Comparison of ENCODE assay signal across 15 cellular contexts in genomic region chr6:6001443-6001842, GRCh38. TPM values are rescaled to one million over a fixed set of nuclear protein-coding genes. Genes with fewer than 3 reads are reported as not detected.
DNase-seq lines count a peak whose midpoint lies in the region; ATAC-seq and TF ChIP-seq lines count a peak whose summit lies in the region.
"Had no signal": no experiment of that assay in that cellular context is flagged by ENCODE, and none has a peak within 500 bp of the region (broad histone marks: within the 10 kb centered on the region; RNA-seq: fewer than 3 reads in every experiment).

No MANE protein-coding gene starts in this region.

- H3K9me2 ChIP-seq in GM23338 (ENCODE audit: insufficient read depth) = no peaks in the 10 kb centered on the region

- POLR2A ChIA-PET in CD4-positive, alpha-beta T cell (lab: Charles Lee) = no interaction called here

- H4K20me1 ChIP-seq in GM23338 (replicated peaks; ENCODE audit: insufficient read depth) = peaks cover 21% of the 10 kb centered on the region

- peaks cover 12% of the 10 kb centered on the region for H3K9me3 ChIP-seq in CD4-positive, alpha-beta T cell (ENCODE audit: control insufficient read depth, low read length)
- H3K9me3 ChIP-seq: gastrocnemius medialis, lower lobe of right lung had no signal

- CTCF ChIA-PET in CD4-positive, alpha-beta T cell (lab: Charles Lee) = no interaction called here

- intact Hi-C loops in CD4-positive, alpha-beta T cell (cut with DNase I, micrococcal nuclease) = loop anchor here in 1 of 2 experiments (10.0 kb wide), 1 partner anchor 1227 kb away; the partner anchor contains the start of gene CDYL
- intact Hi-C loops in natural killer cell (cut with micrococcal nuclease) = loop anchor here (10.0 kb wide), 1 partner anchor 487 kb away; no protein-coding TSS in a partner anchor

- H3K36me3 Mint-ChIP-seq in CD4-positive, alpha-beta T cell (ENCODE audit: low read depth) = peaks cover 5% of the 10 kb centered on the region
- H3K36me3 Mint-ChIP-seq in GM23338 (ENCODE audit: low read depth) (peaks cover 3% of the 10 kb centered on the region; the same call in 1 of the 3 replicates), natural killer cell (peaks cover 12% of the 10 kb centered on the region)
- H3K36me3 Mint-ChIP-seq in central memory CD8-positive, alpha-beta T cell (ENCODE audit: insufficient read depth) = peaks cover 58% of the 10 kb centered on the region

- no peak for DNase-seq in CD4-positive, alpha-beta T cell
- DNase-seq in GM23338 (ENCODE audit: low spot score) (peak; percentile 28), natural killer cell (no peak), NCI-H1930 (lab: John Stamatoyannopoulos, UW) (no peak), T1000 (lab: John Stamatoyannopoulos, UW) (no peak)
- no peak for DNase-seq in central memory CD8-positive, alpha-beta T cell (ENCODE audit: low spot score in 2 of 2)
- DNase-seq: activated T-cell treated with anti-CD3 and anti-CD28 coated beads, Interleukin-2, amount 50 U/mL, for 4 hours; gastrocnemius medialis; lower lobe of right lung; MM.1S; NCI-H187 treated with DMSO at 0.1 percent for 48 hours; stimulated activated CD4-positive, alpha-beta T cell treated with anti-CD3 and anti-CD28 coated beads, Interleukin-15, amount 100 ng/mL, for 24 hours had no signal

- H3K4me1 ChIP-seq in GM23338 (ENCODE audit: insufficient read depth) = peaks cover 74% of the 10 kb centered on the region

- no peak for TF ChIP-seq CTCF in CD4-positive, alpha-beta T cell (IDR thresholded peaks at IDR 0.05)
- TF ChIP-seq CTCF in GM23338 (conservative IDR thresholded peaks at IDR 0.05; ENCODE audit: low read depth in 2 of 2) = no peak
- no peak for TF ChIP-seq CTCF in natural killer cell (IDR thresholded peaks at IDR 0.05)

- H3K4me3 ChIP-seq in GM23338 = peak overlapping the region; percentile 77
- H3K4me3 ChIP-seq: gastrocnemius medialis, lower lobe of right lung had no signal

- H3K27ac ChIP-seq in CD4-positive, alpha-beta T cell (ENCODE audit: low read depth, low read length) = no peak overlapping the region
- H3K27ac ChIP-seq in GM23338 (ENCODE audit: low read depth) = no peak overlapping the region
- H3K27ac ChIP-seq: epithelial cell of prostate, gastrocnemius medialis, lower lobe of right lung had no signal

- no peak for ATAC-seq in CD4-positive, alpha-beta T cell (ENCODE audit: poor library complexity)
- ATAC-seq in GM23338 (no peak), natural killer cell (no peak), HG03354 (IDR thresholded peaks at IDR 0.05; ENCODE audit: poor library complexity, severe bottlenecking, unreplicated experiment) (no peak), GM21619 (IDR thresholded peaks at IDR 0.05; ENCODE audit: unreplicated experiment) (no peak)
- ATAC-seq in central memory CD8-positive, alpha-beta T cell (replicated peaks; ENCODE audit: extremely low read depth, poor library complexity, severe bottlenecking) = no peak
- ATAC-seq: gastrocnemius medialis, lower lobe of right lung had no signal

- no peaks in the 10 kb centered on the region for H3K36me3 ChIP-seq in GM23338 (ENCODE audit: insufficient read depth)
- H3K36me3 ChIP-seq: gastrocnemius medialis, lower lobe of right lung had no signal

- no peaks in the 10 kb centered on the region for H3K79me2 ChIP-seq in GM23338 (replicated peaks; ENCODE audit: insufficient read depth)

- H3K9me3 Mint-ChIP-seq in CD4-positive, alpha-beta T cell = peaks cover 4% of the 10 kb centered on the region
- peaks cover 2% of the 10 kb centered on the region; the same call in 2 of the 3 replicates for H3K9me3 Mint-ChIP-seq in GM23338
- peaks cover 22% of the 10 kb centered on the region for H3K9me3 Mint-ChIP-seq in central memory CD8-positive, alpha-beta T cell
- H3K9me3 Mint-ChIP-seq in natural killer cell = no peaks in the 10 kb centered on the region

- H3K27me3 ChIP-seq in CD4-positive, alpha-beta T cell (ENCODE audit: control insufficient read depth, insufficient read depth, low read length) = peaks cover 99% of the 10 kb centered on the region
- peaks cover 100% of the 10 kb centered on the region for H3K27me3 ChIP-seq in GM23338 (ENCODE audit: insufficient read depth)

- H3K27me3 Mint-ChIP-seq in CD4-positive, alpha-beta T cell = peaks cover 97% of the 10 kb centered on the region
- H3K27me3 Mint-ChIP-seq in GM23338 (ENCODE audit: insufficient read depth, low read depth, poor library complexity) (peaks cover 100% of the 10 kb centered on the region), natural killer cell (ENCODE audit: low read depth in 2 of 2) (peaks cover 83 to 92% of the 10 kb centered on the region in 2 donors)
- peaks cover 100% of the 10 kb centered on the region for H3K27me3 Mint-ChIP-seq in central memory CD8-positive, alpha-beta T cell

- peak overlapping the region; percentile 89 for H3K4me2 ChIP-seq in GM23338

- peak overlapping the region; percentile 85 for H2AFZ ChIP-seq in GM23338

- H3K4me3 Mint-ChIP-seq in CD4-positive, alpha-beta T cell = peak overlapping the region; percentile 83
- H3K4me3 Mint-ChIP-seq in GM23338 = peak overlapping the region; percentile 75
- peak overlapping the region; percentile 69 for H3K4me3 Mint-ChIP-seq in central memory CD8-positive, alpha-beta T cell
- peak overlapping the region; percentile 43 for H3K4me3 Mint-ChIP-seq in natural killer cell
- H3K4me3 Mint-ChIP-seq: activated T-cell treated with anti-CD3 and anti-CD28 coated beads, Interleukin-2, amount 50 U/mL, for 4 hours had no signal

- H3K27ac Mint-ChIP-seq in CD4-positive, alpha-beta T cell = no peak overlapping the region
- no peak overlapping the region for H3K27ac Mint-ChIP-seq in GM23338
- H3K27ac Mint-ChIP-seq in central memory CD8-positive, alpha-beta T cell (ENCODE audit: low read depth) = no peak overlapping the region
- H3K27ac Mint-ChIP-seq in natural killer cell = peak overlapping the region in 1 of 2 donors; percentile 22

- H3F3A ChIP-seq in GM23338 (replicated peaks; ENCODE audit: low read depth) = peaks cover 24% of the 10 kb centered on the region

- peaks cover 89% of the 10 kb centered on the region for H3K4me1 Mint-ChIP-seq in CD4-positive, alpha-beta T cell (ENCODE audit: low read depth)
- H3K4me1 Mint-ChIP-seq in GM23338 (peaks cover 66% of the 10 kb centered on the region), natural killer cell (peaks cover 72 to 88% of the 10 kb centered on the region in 2 donors)
- peaks cover 64% of the 10 kb centered on the region for H3K4me1 Mint-ChIP-seq in central memory CD8-positive, alpha-beta T cell

TF ChIP-seq in GM23338, 12 proteins besides CTCF, POLR2A, EP300 and RAD21:
- TF ChIP-seq ZNF114 (CRISPR knock-in tag; IDR thresholded peaks at IDR 0.05) (no peak), EZH2 (IDR thresholded peaks at IDR 0.05; ENCODE audit: low read depth, unreplicated experiment) (peak; percentile 68), POLR2AphosphoS5 (IDR thresholded peaks at IDR 0.05; ENCODE audit: low read depth) (no peak)
TF ChIP-seq in GM23338: peak in this region for 1.

RNA-seq across cellular contexts. Expression of gene NRN1, which starts 5.3 kb away (rescaled TPM):
- total RNA-seq in CD4-positive, alpha-beta T cell = not detected
- 0.23 TPM in 1 of 2 replicates, not detected in the other for total RNA-seq in GM23338 (2014; rRNA removed; shearing (Covaris generic))
- 0.42 and 0.71 TPM in 2 replicates for polyA plus RNA-seq in GM23338 (2016; fragmentation: Nextera tagmentation; extraction: Ambion mirVana)
- total RNA-seq in natural killer cell = not detected
